8 cellular contexts compared by ENCODE assay signal in the genomic region with DNA sequence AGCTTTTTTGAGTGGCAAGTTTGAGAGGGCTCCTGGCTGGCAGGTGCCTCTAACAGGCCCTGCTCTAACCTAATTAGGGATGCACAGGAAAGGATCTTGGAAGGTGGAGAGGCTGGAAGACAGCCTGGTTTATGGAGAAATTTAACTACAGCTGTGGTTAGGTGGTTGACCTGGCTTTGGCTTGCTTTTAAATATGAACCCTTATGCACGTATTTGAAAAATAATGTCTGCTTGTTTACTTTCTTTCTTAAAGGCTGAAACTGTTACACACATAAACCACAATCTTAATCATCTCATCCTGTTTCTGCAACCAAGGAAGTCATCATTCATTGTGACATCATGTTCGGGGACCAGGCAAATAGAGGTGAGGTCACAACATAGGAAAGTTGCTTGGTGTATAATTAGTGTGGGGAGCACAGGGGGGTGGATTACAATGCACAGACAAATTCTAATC. TPM values are rescaled to one million over a fixed set of nuclear protein-coding genes. Genes with fewer than 3 reads are reported as not detected.
DNase-seq lines count a peak whose midpoint lies in the region.

No MANE protein-coding gene starts in this region.

- H3K27me3 ChIP-seq in thymus (ENCODE audit: control insufficient read depth, insufficient read depth), result no peaks in the 10 kb centered on the region

- peak overlapping the region; percentile 91 for H3K27ac ChIP-seq in thymus (ENCODE audit: low read depth)

- no peaks in the 10 kb centered on the region for H3K9me3 ChIP-seq in thymus (ENCODE audit: control insufficient read depth)

- peaks cover 38% of the 10 kb centered on the region for H3K36me3 ChIP-seq in thymus (ENCODE audit: control insufficient read depth, insufficient read depth)

- no peak overlapping the region for H3K4me3 ChIP-seq in thymus (ENCODE audit: low read length)

- peak; percentile 57 for DNase-seq in GF-D8 (lab: John Stamatoyannopoulos, UW)
- peak; percentile 91 for DNase-seq in MV-4-11 (lab: John Stamatoyannopoulos, UW)
- DNase-seq in activated CD8-positive, alpha-beta memory T cell treated with anti-CD3 and anti-CD28 coated beads, Interleukin-2, amount 50 U/mL, for 4 hours, result peak; percentile 32
- peak; percentile 38 for DNase-seq in glomerular visceral epithelial cell (ENCODE audit: extremely low spot score)
- no peak for DNase-seq in HuH-7.5 (ENCODE audit: low spot score)
- no peak for DNase-seq in NCI-H1694 (lab: John Stamatoyannopoulos, UW)
- DNase-seq in cerebellar cortex (ENCODE audit: low spot score), result no peak

- peaks cover 17% of the 10 kb centered on the region for H3K4me1 ChIP-seq in thymus (ENCODE audit: control insufficient read depth, insufficient read depth, low read length)

- WGBS in thymus, result 4% methylated on average over 2 of the region's 2 CpGs

RNA-seq across cellular contexts. Expression of gene DHRS13, which starts 23.1 kb away (rescaled TPM):
- polyA plus RNA-seq in thymus, result 18.9 TPM

RNA-seq across cellular contexts. Expression of gene PHF12, which starts 25.4 kb away (rescaled TPM):
- 32.4 TPM for polyA plus RNA-seq in thymus

RNA-seq across cellular contexts. Expression of gene FLOT2, which starts 28.4 kb away (rescaled TPM):
- 82.1 TPM for polyA plus RNA-seq in thymus

Comparison
In these comparisons a context has a peak if more than half of its experiments do, and no peak if none do; other contexts are left out.
1. DNase-seq: peak in GF-D8 (single experiment), MV-4-11 (single experiment), activated CD8-positive, alpha-beta memory T cell treated with anti-CD3 and anti-CD28 coated beads, Interleukin-2, amount 50 U/mL, for 4 hours (single experiment) and glomerular visceral epithelial cell (single experiment); none in HuH-7.5 (single experiment), NCI-H1694 (single experiment) and cerebellar cortex (single experiment).